In the genomic region with DNA sequence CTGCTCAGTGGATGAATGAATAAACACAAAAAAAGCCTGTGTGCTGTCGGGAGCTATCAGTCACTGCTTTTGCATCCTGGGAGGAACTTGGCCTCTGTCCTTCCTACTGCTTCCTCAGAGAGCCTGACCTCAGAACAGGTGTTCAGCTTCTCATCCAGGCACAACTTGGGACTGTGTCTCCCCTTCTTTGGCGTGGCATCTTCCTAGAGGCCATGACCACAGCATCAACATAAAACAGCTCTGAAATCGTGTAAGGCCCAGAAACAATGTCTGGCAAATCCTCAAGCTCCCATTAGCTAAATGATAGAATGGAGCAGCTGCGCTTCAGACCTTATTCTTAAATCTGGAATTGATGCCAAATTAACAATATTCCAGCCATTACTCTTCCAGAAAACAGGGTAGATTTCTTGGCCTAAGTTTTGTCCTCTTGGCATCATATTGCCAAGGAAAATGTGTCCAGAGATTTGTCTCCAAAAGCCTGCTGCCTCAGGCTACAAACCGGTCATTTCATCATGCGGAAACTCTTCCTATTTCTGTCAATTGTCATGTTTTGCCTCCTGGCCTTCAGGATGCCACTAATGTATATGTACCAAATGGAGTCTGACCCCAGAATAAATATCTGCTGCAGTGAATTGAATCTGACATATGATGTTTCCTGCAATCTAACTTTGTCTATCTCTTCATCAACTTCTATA, we compare ENCODE assay signal across 2 cellular contexts.
TF ChIP-seq lines count a peak whose summit lies in the region.

No MANE protein-coding gene starts in this region.

TF ChIP-seq in GM23338, 12 proteins besides CTCF, POLR2A, EP300 and RAD21 (continues in another document):
- TF ChIP-seq STAT1 (IDR thresholded peaks at IDR 0.05; ENCODE audit: unreplicated experiment) (no peak), JUNB (IDR thresholded peaks at IDR 0.05; ENCODE audit: unreplicated experiment) (no peak), ZNF331 (CRISPR knock-in tag; IDR thresholded peaks at IDR 0.05; ENCODE audit: low read depth) (no peak), CREB1 (CRISPR knock-in tag; IDR thresholded peaks at IDR 0.05; ENCODE audit: low read depth) (no peak), NANOG (IDR thresholded peaks at IDR 0.05; ENCODE audit: borderline replicate concordance) (no peak), ZNF462 (CRISPR knock-in tag; IDR thresholded peaks at IDR 0.05) (no peak), EZH2phosphoT487 (IDR thresholded peaks at IDR 0.05; ENCODE audit: unreplicated experiment) (no peak), EZH2 (IDR thresholded peaks at IDR 0.05; ENCODE audit: low read depth, unreplicated experiment) (no peak), ZNF114 (CRISPR knock-in tag; IDR thresholded peaks at IDR 0.05) (no peak)
- TF ChIP-seq, protein P1, sequence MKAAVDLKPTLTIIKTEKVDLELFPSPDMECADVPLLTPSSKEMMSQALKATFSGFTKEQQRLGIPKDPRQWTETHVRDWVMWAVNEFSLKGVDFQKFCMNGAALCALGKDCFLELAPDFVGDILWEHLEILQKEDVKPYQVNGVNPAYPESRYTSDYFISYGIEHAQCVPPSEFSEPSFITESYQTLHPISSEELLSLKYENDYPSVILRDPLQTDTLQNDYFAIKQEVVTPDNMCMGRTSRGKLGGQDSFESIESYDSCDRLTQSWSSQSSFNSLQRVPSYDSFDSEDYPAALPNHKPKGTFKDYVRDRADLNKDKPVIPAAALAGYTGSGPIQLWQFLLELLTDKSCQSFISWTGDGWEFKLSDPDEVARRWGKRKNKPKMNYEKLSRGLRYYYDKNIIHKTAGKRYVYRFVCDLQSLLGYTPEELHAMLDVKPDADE (IDR thresholded peaks at IDR 0.05): no peak

TF ChIP-seq in SK-N-SH, 30 proteins besides CTCF, POLR2A, EP300 and RAD21:
- TF ChIP-seq, protein P2, sequence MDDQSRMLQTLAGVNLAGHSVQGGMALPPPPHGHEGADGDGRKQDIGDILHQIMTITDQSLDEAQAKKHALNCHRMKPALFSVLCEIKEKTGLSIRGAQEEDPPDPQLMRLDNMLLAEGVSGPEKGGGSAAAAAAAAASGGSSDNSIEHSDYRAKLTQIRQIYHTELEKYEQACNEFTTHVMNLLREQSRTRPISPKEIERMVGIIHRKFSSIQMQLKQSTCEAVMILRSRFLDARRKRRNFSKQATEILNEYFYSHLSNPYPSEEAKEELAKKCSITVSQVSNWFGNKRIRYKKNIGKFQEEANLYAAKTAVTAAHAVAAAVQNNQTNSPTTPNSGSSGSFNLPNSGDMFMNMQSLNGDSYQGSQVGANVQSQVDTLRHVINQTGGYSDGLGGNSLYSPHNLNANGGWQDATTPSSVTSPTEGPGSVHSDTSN (IDR thresholded peaks at IDR 0.05): peak; percentile 34; the same call in 1 of the 2 replicates
- TF ChIP-seq TEAD4 (IDR thresholded peaks at IDR 0.05; ENCODE audit: borderline replicate concordance, insufficient read depth): no peak
- no peak for TF ChIP-seq TAF1 (IDR thresholded peaks at IDR 0.05; ENCODE audit: borderline replicate concordance, low read depth, low read length)
